8 cellular contexts compared by ENCODE assay signal in the genomic region with DNA sequence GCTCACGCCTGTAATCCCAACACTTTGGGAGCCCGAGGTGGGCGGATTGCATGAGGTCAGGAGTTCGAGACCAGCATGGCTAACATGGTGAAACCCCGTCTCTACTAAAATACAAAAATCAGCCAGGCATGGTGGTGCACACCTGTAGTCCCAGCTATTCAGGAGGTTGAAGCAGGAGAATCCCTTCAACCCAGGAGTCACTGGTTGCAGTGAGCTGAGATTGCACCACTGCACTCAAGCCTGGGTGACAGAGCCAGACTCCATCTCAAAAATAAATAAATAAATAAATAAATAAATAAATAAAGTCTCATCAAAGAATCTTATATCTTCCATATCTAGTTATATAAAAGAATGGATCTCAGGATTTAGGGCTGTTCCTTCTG. TPM values are rescaled to one million over a fixed set of nuclear protein-coding genes. Genes with fewer than 3 reads are reported as not detected.
DNase-seq lines count a peak whose midpoint lies in the region; ATAC-seq and TF ChIP-seq lines count a peak whose summit lies in the region.
"Not testable (repeated sequence)": the region's sequence is repeated elsewhere in the genome, so short reads cannot be mapped to it uniquely, and the experiment has no call there.

No MANE protein-coding gene starts in this region.

- peaks cover 29% of the 10 kb centered on the region for H3K4me1 ChIP-seq in DND-41 (ENCODE audit: insufficient read depth, low read length)
- not testable (repeated sequence) for H3K4me1 ChIP-seq in Panc1 (ENCODE audit: control insufficient read depth, insufficient read depth, low read length); breast epithelium; muscle layer of duodenum (ENCODE audit: control insufficient read depth in 1 of 2, insufficient read depth in 2 of 2, low read length in 2 of 2)
- peaks cover 14% of the 10 kb centered on the region for H3K4me1 ChIP-seq in upper lobe of right lung

- peak overlapping the region; percentile 72 for H3K4me2 ChIP-seq in DND-41 (ENCODE audit: insufficient read depth, low read length)

- not testable (repeated sequence) for ATAC-seq in DND-41 (ENCODE audit: insufficient read depth, low read depth); Panc1; activated CD8-positive, alpha-beta memory T cell treated with anti-CD3 and anti-CD28 coated beads, Interleukin-2, amount 10 ng/mL, durations not matched to agents 7 days and 5 days; upper lobe of right lung

- not testable (repeated sequence) for H3K9me3 ChIP-seq in DND-41 (ENCODE audit: insufficient read depth, low read length, severe bottlenecking); Panc1 (ENCODE audit: control insufficient read depth, insufficient read depth, low read depth, low read length); breast epithelium; muscle layer of duodenum (ENCODE audit: control insufficient read depth in 1 of 2, low read length in 2 of 2); upper lobe of right lung

- H3K27ac Mint-ChIP-seq in activated CD8-positive, alpha-beta memory T cell treated with anti-CD3 and anti-CD28 coated beads, Interleukin-2, amount 10 ng/mL, durations not matched to agents 7 days and 5 days: peak overlapping the region; percentile 99

- H3K9ac ChIP-seq in DND-41 (ENCODE audit: low read depth, low read length): peak overlapping the region; percentile 73; the same call in 1 of the 2 replicates

- peaks cover 36% of the 10 kb centered on the region for H3K4me1 Mint-ChIP-seq in activated CD8-positive, alpha-beta memory T cell treated with anti-CD3 and anti-CD28 coated beads, Interleukin-2, amount 10 ng/mL, durations not matched to agents 7 days and 5 days

- H3K9me3 Mint-ChIP-seq in activated CD8-positive, alpha-beta memory T cell treated with anti-CD3 and anti-CD28 coated beads, Interleukin-2, amount 10 ng/mL, durations not matched to agents 7 days and 5 days (ENCODE audit: low read depth): not testable (repeated sequence)

- H3K36me3 ChIP-seq in DND-41 (ENCODE audit: insufficient read depth, low read length); Panc1 (ENCODE audit: control insufficient read depth, insufficient read depth, low read length); breast epithelium; muscle layer of duodenum (ENCODE audit: control insufficient read depth in 1 of 2, insufficient read depth in 2 of 2, low read length in 2 of 2); upper lobe of right lung: not testable (repeated sequence)

- TF ChIP-seq CTCF in DND-41 (IDR thresholded peaks at IDR 0.05; ENCODE audit: borderline replicate concordance, extremely low read depth, low read length, poor library complexity, severe bottlenecking); Panc1 (IDR thresholded peaks at IDR 0.05); breast epithelium (IDR thresholded peaks at IDR 0.05); fibroblast of villous mesenchyme (IDR thresholded peaks at IDR 0.05; ENCODE audit: insufficient read depth, low read depth, low read length); upper lobe of right lung (IDR thresholded peaks at IDR 0.05): not testable (repeated sequence)

- H3K27ac ChIP-seq in DND-41 (ENCODE audit: low read length): not testable (repeated sequence)
- H3K27ac ChIP-seq in Panc1 (ENCODE audit: low read length) (peak overlapping the region; percentile 96), breast epithelium (peak overlapping the region; percentile 92 to 97), muscle layer of duodenum (ENCODE audit: low read length) (peak overlapping the region; percentile 92), skin epidermis (peak overlapping the region in 17 of 21 experiments; percentile 77 to 96 (median 91)), upper lobe of right lung (peak overlapping the region; percentile 97)

- not testable (repeated sequence) for DNase-seq in DND-41; Panc1 (ENCODE audit: low read depth, low spot score); activated CD8-positive, alpha-beta memory T cell treated with anti-CD3 and anti-CD28 coated beads, Interleukin-2, amount 10 ng/mL, durations not matched to agents 7 days and 5 days; breast epithelium (ENCODE audit: low spot score in 2 of 2); fibroblast of villous mesenchyme (ENCODE audit: low read depth); upper lobe of right lung

- peaks cover 28% of the 10 kb centered on the region for H3K79me2 ChIP-seq in DND-41 (ENCODE audit: insufficient read depth, low read length)

- BruUV-seq in Panc1 (replicated peaks; lab: Mats Ljungman, UMichigan): not testable (repeated sequence)

- peak overlapping the region; percentile 99 for H3K4me3 Mint-ChIP-seq in activated CD8-positive, alpha-beta memory T cell treated with anti-CD3 and anti-CD28 coated beads, Interleukin-2, amount 10 ng/mL, durations not matched to agents 7 days and 5 days

- H4K20me1 ChIP-seq in DND-41 (ENCODE audit: insufficient read depth, low read length): not testable (repeated sequence)

- H3K4me3 ChIP-seq in DND-41 (ENCODE audit: low read depth in 1 of 2, low read length in 2 of 2) (peak overlapping the region in 1 of 2 experiments; percentile 78; a peak in 1 of 4 replicates), Panc1 (ENCODE audit: low read depth in 2 of 2, low read length in 2 of 2) (peak overlapping the region; percentile 63 to 77; a peak in 3 of 4 replicates), breast epithelium (peak overlapping the region; percentile 74), fibroblast of villous mesenchyme (ENCODE audit: low read depth, low read length) (peak overlapping the region; percentile 60), muscle layer of duodenum (ENCODE audit: low read depth in 1 of 2, low read length in 2 of 2) (peak overlapping the region in 1 of 2 donors; percentile 86), skin epidermis (peak overlapping the region in 5 of 7 experiments; percentile 59 to 89 (median 79)), upper lobe of right lung (peak overlapping the region; percentile 83)

- H3K27me3 ChIP-seq in DND-41 (ENCODE audit: insufficient read depth, low read length, poor library complexity); Panc1 (ENCODE audit: control insufficient read depth, insufficient read depth, low read length); breast epithelium; muscle layer of duodenum (ENCODE audit: low read depth, low read length); upper lobe of right lung: not testable (repeated sequence)

- CTCF ChIA-PET in Panc1 (lab: Charles Lee): not testable (repeated sequence)
- CTCF ChIA-PET in activated CD8-positive, alpha-beta memory T cell treated with anti-CD3 and anti-CD28 coated beads, Interleukin-2, amount 10 ng/mL, durations not matched to agents 7 days and 5 days (lab: Charles Lee): interaction anchor here (0.6 to 1.7 kb wide), 2 partner anchors 51 to 92 kb away, joined by 3 to 5 read pairs; partner anchors contain the start of gene POP5

- not testable (repeated sequence) for H3K27me3 Mint-ChIP-seq in activated CD8-positive, alpha-beta memory T cell treated with anti-CD3 and anti-CD28 coated beads, Interleukin-2, amount 10 ng/mL, durations not matched to agents 7 days and 5 days

- intact Hi-C loops in Panc1 (cut with micrococcal nuclease; ENCODE audit: unreplicated experiment); breast epithelium (cut with DNase I; ENCODE audit: low total_unique reads); upper lobe of right lung (cut with DNase I): not testable (repeated sequence)

- not testable (repeated sequence) for TF ChIP-seq POLR2A in breast epithelium (IDR thresholded peaks at IDR 0.05)

- POLR2A ChIA-PET in Panc1 (lab: Charles Lee): interaction anchor here (0.6 kb wide), 1 partner anchor 226 kb away, joined by 3 read pairs; no protein-coding TSS in a partner anchor

- peak overlapping the region; percentile 90; the same call in 1 of the 2 replicates for H2AFZ ChIP-seq in DND-41 (ENCODE audit: low read depth, low read length)

- not testable (repeated sequence) for H3K36me3 Mint-ChIP-seq in activated CD8-positive, alpha-beta memory T cell treated with anti-CD3 and anti-CD28 coated beads, Interleukin-2, amount 10 ng/mL, durations not matched to agents 7 days and 5 days

- in situ Hi-C loops in Panc1 (cut with HindIII; ENCODE audit: low pct_unique_long_range_greater_than_20kb, low sequenced_read_pairs): not testable (repeated sequence)

RNA-seq across cellular contexts. Expression of gene COQ5, which starts 1.3 kb away (rescaled TPM):
- total RNA-seq in Panc1 (2021; ENCODE audit: unreplicated experiment) (42.9 TPM), breast epithelium (10 to 100 TPM; 26.2 to 33.0 (median 26.5) TPM), fibroblast of villous mesenchyme (18.4 and 29.8 TPM in 2 replicates), upper lobe of right lung (19.6 TPM)
- 38.8 TPM for polyA plus RNA-seq in Panc1 (2012; ENCODE audit: insufficient read length)
- total RNA-seq in activated CD8-positive, alpha-beta memory T cell treated with anti-CD3 and anti-CD28 coated beads, Interleukin-2, amount 10 ng/mL, durations not matched to agents 7 days and 5 days: 10 to 100 TPM; 26.4 to 34.0 TPM

RNA-seq across cellular contexts. Expression of gene RNF10, which starts 3.9 kb away (rescaled TPM):
- 177 TPM for total RNA-seq in Panc1 (2021; ENCODE audit: unreplicated experiment)
- 209 TPM for polyA plus RNA-seq in Panc1 (2012; ENCODE audit: insufficient read length)
- total RNA-seq in activated CD8-positive, alpha-beta memory T cell treated with anti-CD3 and anti-CD28 coated beads, Interleukin-2, amount 10 ng/mL, durations not matched to agents 7 days and 5 days: 100 to 1,000 TPM; 209 to 217 TPM
- total RNA-seq in breast epithelium: 100 to 1,000 TPM; 112 to 164 (median 149) TPM
- total RNA-seq in fibroblast of villous mesenchyme: 127 and 175 TPM in 2 replicates
- 190 TPM for total RNA-seq in upper lobe of right lung

RNA-seq across cellular contexts. Expression of gene DYNLL1, which starts 34.4 kb away (rescaled TPM):
- total RNA-seq in Panc1 (2021; ENCODE audit: unreplicated experiment) (482 TPM), breast epithelium (100 to 1,000 TPM; 155 to 170 (median 167) TPM), fibroblast of villous mesenchyme (206 and 280 TPM in 2 replicates), upper lobe of right lung (242 TPM)
- polyA plus RNA-seq in Panc1 (2012; ENCODE audit: insufficient read length): 526 TPM
- total RNA-seq in activated CD8-positive, alpha-beta memory T cell treated with anti-CD3 and anti-CD28 coated beads, Interleukin-2, amount 10 ng/mL, durations not matched to agents 7 days and 5 days: 100 to 1,000 TPM; 190 to 264 TPM

RNA-seq across cellular contexts. Expression of gene POP5, which starts 50.9 kb away (rescaled TPM):
- total RNA-seq in Panc1 (2021; ENCODE audit: unreplicated experiment) (43.7 TPM), breast epithelium (10 to 100 TPM; 35.4 to 43.8 (median 42.4) TPM), fibroblast of villous mesenchyme (35.8 and 40.6 TPM in 2 replicates), upper lobe of right lung (41.1 TPM)
- 36.9 TPM for polyA plus RNA-seq in Panc1 (2012; ENCODE audit: insufficient read length)
- 10 to 100 TPM; 63.1 to 65.1 TPM for total RNA-seq in activated CD8-positive, alpha-beta memory T cell treated with anti-CD3 and anti-CD28 coated beads, Interleukin-2, amount 10 ng/mL, durations not matched to agents 7 days and 5 days
